ENCODE assay signal across 19 cellular contexts in genomic region chr12:9735601-9736000, GRCh38. TPM values are rescaled to one million over a fixed set of nuclear protein-coding genes. Genes with fewer than 3 reads are reported as not detected.
DNase-seq lines count a peak whose midpoint lies in the region; ATAC-seq and TF ChIP-seq lines count a peak whose summit lies in the region.
"Had no signal": no experiment of that assay in that cellular context is flagged by ENCODE, and none has a peak within 500 bp of the region (broad histone marks: within the 10 kb centered on the region; RNA-seq: fewer than 3 reads in every experiment).

No MANE protein-coding gene starts in this region.

- H2AFZ ChIP-seq in H9 (ENCODE audit: low read length): no peak overlapping the region
- H2AFZ ChIP-seq: GM23338 had no signal

- H3K79me2 ChIP-seq in H9 (ENCODE audit: insufficient read depth, low read length): no peaks in the 10 kb centered on the region

- no peak overlapping the region for H2BK5ac ChIP-seq in H9 (ENCODE audit: insufficient read length, low read length)

- no peak overlapping the region for H3K18ac ChIP-seq in H9 (ENCODE audit: insufficient read length, low read depth, low read length)

- peaks cover 16% of the 10 kb centered on the region for H3K9me3 Mint-ChIP-seq in T-helper 2 cell treated with Interferon-gamma antibody and Interleukin-4, amounts not matched to agents 5 μg/mL and 100 μg/mL, for 36 hours
- H3K9me3 Mint-ChIP-seq in activated B cell treated with CpG ODN at 0.5 μM for 24 hours (no peaks in the 10 kb centered on the region), H9 (no peaks in the 10 kb centered on the region; a peak in 1 of 5 replicates)
- H3K9me3 Mint-ChIP-seq: GM23338 had no signal

- H3K27me3 ChIP-seq in H9 (ENCODE audit: insufficient read depth, low read length): no peaks in the 10 kb centered on the region

- no peak overlapping the region for H4K5ac ChIP-seq in H9 (ENCODE audit: insufficient read length, low read depth, low read length)

- H3K27ac Mint-ChIP-seq in T-helper 2 cell treated with Interferon-gamma antibody and Interleukin-4, amounts not matched to agents 5 μg/mL and 100 μg/mL, for 36 hours: peak overlapping the region; percentile 27
- H3K27ac Mint-ChIP-seq in activated B cell treated with CpG ODN at 0.5 μM for 24 hours: peak overlapping the region; percentile 80
- H3K27ac Mint-ChIP-seq in H9: no peak overlapping the region
- H3K27ac Mint-ChIP-seq: GM23338 had no signal

- no peak overlapping the region for H3K27ac ChIP-seq in H9 (ENCODE audit: insufficient read length, low read depth, low read length)
- H3K27ac ChIP-seq: A549, KMS-11, RWPE1 had no signal

- no peaks in the 10 kb centered on the region for H3K27me3 Mint-ChIP-seq in T-helper 2 cell treated with Interferon-gamma antibody and Interleukin-4, amounts not matched to agents 5 μg/mL and 100 μg/mL, for 36 hours (ENCODE audit: low read depth)
- H3K27me3 Mint-ChIP-seq in activated B cell treated with CpG ODN at 0.5 μM for 24 hours (no peaks in the 10 kb centered on the region), H9 (ENCODE audit: low read depth) (no peaks in the 10 kb centered on the region)

- no peaks in the 10 kb centered on the region for H3K23me2 ChIP-seq in H9 (ENCODE audit: insufficient read length, low read depth, low read length, poor library complexity, severe bottlenecking)

- H3K23ac ChIP-seq in H9 (ENCODE audit: insufficient read length, low read depth, low read length): no peak overlapping the region

- no peak overlapping the region for H2AK5ac ChIP-seq in H9 (ENCODE audit: insufficient read length, low read length)

- DNase-seq in T-helper 2 cell treated with Interferon-gamma antibody and Interleukin-4, amounts not matched to agents 5 μg/mL and 100 μg/mL, for 36 hours (ENCODE audit: low spot score): no peak
- DNase-seq in T-helper 2 cell (no peak), NAMALWA (ENCODE audit: low spot score) (peak; percentile 59), activated B cell treated with CpG ODN at 0.5 μM for 24 hours (no peak), H9 (no peak), DMS153 treated with DMSO at 0.1 percent for 48 hours (lab: John Stamatoyannopoulos, UW; ENCODE audit: unreplicated experiment) (no peak)
- no peak for DNase-seq in activated CD4-positive, alpha-beta T cell treated with anti-CD3 and anti-CD28 coated beads for 1 hour
- DNase-seq: Calu3; CD4-positive, CD25-positive, alpha-beta regulatory T cell; DMS79; NCI-H1694; NCI-H2107; NCI-H226; OCI-M1 had no signal

- peaks cover 60% of the 10 kb centered on the region for H3K4me1 Mint-ChIP-seq in T-helper 2 cell treated with Interferon-gamma antibody and Interleukin-4, amounts not matched to agents 5 μg/mL and 100 μg/mL, for 36 hours (ENCODE audit: low read depth)
- H3K4me1 Mint-ChIP-seq in activated B cell treated with CpG ODN at 0.5 μM for 24 hours (peaks cover 83% of the 10 kb centered on the region), H9 (no peaks in the 10 kb centered on the region)
- H3K4me1 Mint-ChIP-seq: GM23338 had no signal

- intact Hi-C loops in activated B cell treated with CpG ODN at 0.5 μM for 24 hours (cut with micrococcal nuclease): no loop called here

- no peak overlapping the region for H3T11ph ChIP-seq in H9 (ENCODE audit: low read length)

- H3K4me1 ChIP-seq in H9 (ENCODE audit: insufficient read depth, low read length): no peaks in the 10 kb centered on the region
- H3K4me1 ChIP-seq: A549 had no signal

- H4K91ac ChIP-seq in H9 (ENCODE audit: insufficient read length, low read depth, low read length): no peak overlapping the region

- peaks cover 19% of the 10 kb centered on the region for H3K36me3 Mint-ChIP-seq in T-helper 2 cell treated with Interferon-gamma antibody and Interleukin-4, amounts not matched to agents 5 μg/mL and 100 μg/mL, for 36 hours (ENCODE audit: low read depth)
- peaks cover 19% of the 10 kb centered on the region for H3K36me3 Mint-ChIP-seq in activated B cell treated with CpG ODN at 0.5 μM for 24 hours (ENCODE audit: low read depth)
- no peaks in the 10 kb centered on the region; a peak in 1 of 7 replicates for H3K36me3 Mint-ChIP-seq in H9 (ENCODE audit: insufficient read depth in 1 of 3, low read depth in 3 of 3)
- H3K36me3 Mint-ChIP-seq: CD4-positive, CD25-positive, alpha-beta regulatory T cell had no signal

- H2BK120ac ChIP-seq in H9 (ENCODE audit: low read depth, low read length, poor library complexity, severe bottlenecking): no peak overlapping the region

- H4K20me1 ChIP-seq in H9 (ENCODE audit: control insufficient read depth, insufficient read depth, insufficient read length): no peaks in the 10 kb centered on the region

- H2BK20ac ChIP-seq in H9 (ENCODE audit: low read depth, low read length, poor library complexity, severe bottlenecking): no peak overlapping the region

- ATAC-seq in activated B cell treated with CpG ODN at 0.5 μM for 24 hours (ENCODE audit: low read depth) (no peak), HG02642 (IDR thresholded peaks at IDR 0.05; ENCODE audit: poor library complexity, unreplicated experiment) (no peak)
- ATAC-seq: A549, GM23338 had no signal

- peak overlapping the region; percentile 22 for H3K4me3 Mint-ChIP-seq in T-helper 2 cell treated with Interferon-gamma antibody and Interleukin-4, amounts not matched to agents 5 μg/mL and 100 μg/mL, for 36 hours
- H3K4me3 Mint-ChIP-seq in activated B cell treated with CpG ODN at 0.5 μM for 24 hours: peak overlapping the region; percentile 32
- no peak overlapping the region for H3K4me3 Mint-ChIP-seq in H9
- H3K4me3 Mint-ChIP-seq: CD4-positive, CD25-positive, alpha-beta regulatory T cell; GM23338 had no signal

- H3K4ac ChIP-seq in H9 (ENCODE audit: low read depth, low read length): no peak overlapping the region

- no peak overlapping the region for H2BK15ac ChIP-seq in H9 (ENCODE audit: low read depth, low read length)

- H3K56ac ChIP-seq in H9 (ENCODE audit: insufficient read length, low read depth, low read length): no peak overlapping the region

- no peaks in the 10 kb centered on the region for H3K9me3 ChIP-seq in H9 (ENCODE audit: control insufficient read depth, low read depth, low read length)
- H3K9me3 ChIP-seq: A549 had no signal

- TF ChIP-seq CTCF in activated B cell treated with CpG ODN at 0.5 μM for 24 hours (IDR thresholded peaks at IDR 0.05): no peak
- TF ChIP-seq CTCF in H9 (conservative IDR thresholded peaks at IDR 0.05): no peak

- H3K9ac ChIP-seq in H9 (ENCODE audit: extremely low read depth, insufficient read length, low read length): no peak overlapping the region
- H3K9ac ChIP-seq: KMS-11 had no signal

- no peak overlapping the region for H4K8ac ChIP-seq in H9 (replicated peaks; ENCODE audit: insufficient read length, low read depth, low read length)

- H2BK12ac ChIP-seq in H9 (ENCODE audit: insufficient read length, low read depth, low read length): no peak overlapping the region

- no peaks in the 10 kb centered on the region for H3K79me1 ChIP-seq in H9 (ENCODE audit: insufficient read depth, low read depth, low read length, poor library complexity, severe bottlenecking)

- no peak overlapping the region for H3K14ac ChIP-seq in H9 (ENCODE audit: insufficient read depth, low read length)

- H3K4me2 ChIP-seq in H9 (ENCODE audit: insufficient read depth, insufficient read length, low read length): no peak overlapping the region
- H3K4me2 ChIP-seq: A549, GM23338, KMS-11 had no signal

- CTCF ChIA-PET in activated B cell treated with CpG ODN at 0.5 μM for 24 hours (lab: Charles Lee): no interaction called here

- no CpG with 5 or more reads among the region's 3 CpGs for WGBS in H9 (ENCODE audit: extremely low coverage, insufficient read length, low lambda C conversion rate)

- POLR2A ChIA-PET in activated B cell treated with CpG ODN at 0.5 μM for 24 hours (lab: Charles Lee): interaction anchor here (0.6 to 6.7 kb wide), 5 partner anchors 9 to 67 kb away, joined by 3 to 103 read pairs (median 3); partner anchors contain the start of genes CD69 and CLEC2D

RNA-seq across cellular contexts. Expression of gene CLECL1, which starts 2.7 kb away (rescaled TPM):
- total RNA-seq in activated B cell treated with CpG ODN at 0.5 μM for 24 hours: 111 and 115 TPM in 2 replicates
- not detected in 2 replicates for total RNA-seq in H9 (2021)
- total RNA-seq: Calu3, GM23338 had no signal

RNA-seq across cellular contexts. Expression of gene CD69, which starts 25.1 kb away (rescaled TPM):
- total RNA-seq in activated B cell treated with CpG ODN at 0.5 μM for 24 hours (23.7 and 26.7 TPM in 2 replicates), H9 (2021) (not detected in 2 replicates)
- total RNA-seq: GM23338 had no signal

Comparison
In these comparisons a context has a peak if more than half of its experiments do, and no peak if none do; other contexts are left out.
1. H3K27ac Mint-ChIP-seq: peak in T-helper 2 cell treated with Interferon-gamma antibody and Interleukin-4, amounts not matched to agents 5 μg/mL and 100 μg/mL, for 36 hours (single experiment) and activated B cell treated with CpG ODN at 0.5 μM for 24 hours (single experiment); none in H9 (0 of 3).
2. H3K4me3 Mint-ChIP-seq: peak in T-helper 2 cell treated with Interferon-gamma antibody and Interleukin-4, amounts not matched to agents 5 μg/mL and 100 μg/mL, for 36 hours (single experiment) and activated B cell treated with CpG ODN at 0.5 μM for 24 hours (single experiment); none in H9 (0 of 2).
3. RNA of gene CLECL1, which starts 2.7 kb away (total RNA-seq): 111 to 115 TPM in activated B cell treated with CpG ODN at 0.5 μM for 24 hours; not detected in H9; every median in the first group is over 100 times any median in the second.
4. RNA of gene CD69, which starts 25.1 kb away (total RNA-seq): 23.7 to 26.7 TPM in activated B cell treated with CpG ODN at 0.5 μM for 24 hours; not detected in H9; every median in the first group is over 10 times any median in the second.